ENCODE assay signal across 8 cellular contexts in the genomic region with DNA sequence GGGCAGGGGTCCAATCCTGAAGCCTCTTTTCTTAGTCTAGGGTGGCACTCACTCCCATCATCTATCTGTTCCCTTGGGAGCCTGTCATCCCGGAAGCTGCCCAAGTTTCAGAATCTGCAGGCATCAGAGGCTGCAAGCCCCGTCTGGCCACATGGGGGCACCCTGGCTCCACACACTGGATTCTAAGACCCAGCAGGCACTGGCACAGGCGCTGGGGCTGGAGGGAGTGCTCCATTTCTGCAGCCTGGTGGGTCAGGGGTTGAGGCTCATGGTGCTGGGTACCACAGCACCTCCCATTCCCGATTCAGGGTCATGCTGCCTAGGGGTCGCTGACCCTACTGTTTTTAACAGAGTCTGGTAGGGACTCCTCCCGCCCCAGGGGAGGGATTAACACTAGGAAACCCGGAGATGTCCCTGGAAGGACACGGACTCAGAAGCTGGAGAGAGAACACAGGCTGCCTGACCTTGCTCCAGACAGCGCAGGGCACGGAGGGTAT.
DNase-seq lines count a peak whose midpoint lies in the region; ATAC-seq and TF ChIP-seq lines count a peak whose summit lies in the region.

No MANE protein-coding gene starts in this region.

- H3K27ac Mint-ChIP-seq in activated T-cell treated with anti-CD3 and anti-CD28 coated beads, Interleukin-2, amount 50 U/mL, for 24 hours, result no peak overlapping the region

- peak; percentile 31 for DNase-seq in GM12864 (ENCODE audit: low read depth)
- peak; percentile 47 for DNase-seq in NOMO-1 treated with DMSO at 0.1 percent for 48 hours (lab: John Stamatoyannopoulos, UW; ENCODE audit: unreplicated experiment)
- peak; percentile 69 for DNase-seq in activated T-cell treated with anti-CD3 and anti-CD28 coated beads, Interleukin-2, amount 50 U/mL, for 24 hours
- DNase-seq in foreskin fibroblast, result peak; percentile 2 to 62
- DNase-seq in testis, result peak; percentile 93

- H3K27me3 Mint-ChIP-seq in activated T-cell treated with anti-CD3 and anti-CD28 coated beads, Interleukin-2, amount 50 U/mL, for 24 hours, result peaks cover 4% of the 10 kb centered on the region

- H3K36me3 ChIP-seq in neural cell (ENCODE audit: insufficient read depth, low read length) (no peaks in the 10 kb centered on the region), testis (ENCODE audit: low read depth, missing control alignments) (no peaks in the 10 kb centered on the region)

- H3K4me2 ChIP-seq in neural cell (ENCODE audit: low read length), result no peak overlapping the region

- H3K27me3 ChIP-seq in neural cell (ENCODE audit: insufficient read depth, low read depth, low read length) (no peaks in the 10 kb centered on the region), testis (no peaks in the 10 kb centered on the region)

- H3K9me3 ChIP-seq in neural cell (ENCODE audit: low read length), result no peaks in the 10 kb centered on the region
- H3K9me3 ChIP-seq in testis, result no peaks in the 10 kb centered on the region

- no peaks in the 10 kb centered on the region for H3K9me2 ChIP-seq in neural cell (ENCODE audit: insufficient read depth, low read length)

- H3K4me1 Mint-ChIP-seq in activated T-cell treated with anti-CD3 and anti-CD28 coated beads, Interleukin-2, amount 50 U/mL, for 24 hours (ENCODE audit: low read depth), result no peaks in the 10 kb centered on the region

- no peak for TF ChIP-seq POLR2A in testis (IDR thresholded peaks at IDR 0.05)

- no peaks in the 10 kb centered on the region for H3K79me2 ChIP-seq in neural cell (replicated peaks; ENCODE audit: insufficient read depth, low read length)

- H3K4me3 Mint-ChIP-seq in activated T-cell treated with anti-CD3 and anti-CD28 coated beads, Interleukin-2, amount 50 U/mL, for 24 hours, result no peak overlapping the region

- H3K27ac ChIP-seq in neural cell (ENCODE audit: low read length) (no peak overlapping the region), testis (peak overlapping the region in 1 of 2 donors; percentile 30)

- no peak for TF ChIP-seq EP300 in neural cell (conservative IDR thresholded peaks at IDR 0.05; ENCODE audit: poor library complexity, severe bottlenecking)

- H3K36me3 Mint-ChIP-seq in activated T-cell treated with anti-CD3 and anti-CD28 coated beads, Interleukin-2, amount 50 U/mL, for 24 hours (ENCODE audit: low read depth), result no peaks in the 10 kb centered on the region

- TF ChIP-seq CTCF in GM12864 (IDR thresholded peaks at IDR 0.05; ENCODE audit: low read depth, low read length, missing control alignments) (peak; percentile 99), foreskin fibroblast (IDR thresholded peaks at IDR 0.05; ENCODE audit: low read depth, low read length) (peak; percentile 99), neural cell (IDR thresholded peaks at IDR 0.05; ENCODE audit: poor library complexity, severe bottlenecking) (peak; percentile 96), testis (IDR thresholded peaks at IDR 0.05) (peak; percentile 68 to 85 (median 85))

- intact Hi-C loops in testis (cut with DNase I; ENCODE audit: low total_unique reads), result no loop called here

- H3K9ac ChIP-seq in neural cell (ENCODE audit: low read length), result no peak overlapping the region

- ATAC-seq in HG03354 (IDR thresholded peaks at IDR 0.05; ENCODE audit: poor library complexity, severe bottlenecking, unreplicated experiment) (peak; percentile 52), HG03196 (IDR thresholded peaks at IDR 0.05; ENCODE audit: unreplicated experiment) (no peak)

- 17 to 28% methylated on average over 9 to 10 of the region's 10 CpGs for WGBS in testis, 2 donors

- no peaks in the 10 kb centered on the region for H3K9me3 Mint-ChIP-seq in activated T-cell treated with anti-CD3 and anti-CD28 coated beads, Interleukin-2, amount 50 U/mL, for 24 hours

- TF ChIP-seq RAD21 in neural cell (conservative IDR thresholded peaks at IDR 0.05), result peak; percentile 98

- peaks cover 6% of the 10 kb centered on the region for H3K4me1 ChIP-seq in testis

- no peaks in the 10 kb centered on the region for H3F3A ChIP-seq in neural cell (ENCODE audit: insufficient read depth, low read length, poor library complexity, severe bottlenecking)

- no peak overlapping the region for H3K4me3 ChIP-seq in GM12864 (ENCODE audit: low read depth, low read length)
- no peak overlapping the region for H3K4me3 ChIP-seq in foreskin fibroblast (ENCODE audit: low read depth in 1 of 2, low read length in 2 of 2)
- no peak overlapping the region for H3K4me3 ChIP-seq in neural cell (ENCODE audit: low read length)
- no peak overlapping the region for H3K4me3 ChIP-seq in testis

- no peak overlapping the region for H2AFZ ChIP-seq in neural cell (ENCODE audit: low read depth, low read length)

- H4K20me1 ChIP-seq in neural cell (ENCODE audit: insufficient read depth), result no peaks in the 10 kb centered on the region

TF ChIP-seq in neural cell, 6 proteins besides CTCF, POLR2A, EP300 and RAD21:
- TF ChIP-seq SMC3 (conservative IDR thresholded peaks at IDR 0.05; ENCODE audit: poor library complexity) (peak; percentile 98), POLR2AphosphoS5 (IDR thresholded peaks at IDR 0.05) (no peak)
TF ChIP-seq in neural cell: peak in this region for 1.

Comparison
In these comparisons a context has a peak if more than half of its experiments do, and no peak if none do; other contexts are left out.
1. DNase-seq: peak in every context shown above with its lines; median percentile 93 in testis; 69 in activated T-cell treated with anti-CD3 and anti-CD28 coated beads, Interleukin-2, amount 50 U/mL, for 24 hours; 47 in NOMO-1 treated with DMSO at 0.1 percent for 48 hours; 32 in foreskin fibroblast; 31 in GM12864.